In genomic region chr3:71064976-71065763, GRCh38 we compare ENCODE assay signal across 8 cellular contexts.
DNase-seq lines count a peak whose midpoint lies in the region; ATAC-seq lines count a peak whose summit lies in the region.

No MANE protein-coding gene starts in this region.

- no peak overlapping the region for H3K23ac ChIP-seq in mesendoderm (ENCODE audit: low read length)

- H2AK5ac ChIP-seq in mesendoderm (ENCODE audit: low read length): no peak overlapping the region

- H4K5ac ChIP-seq in mesendoderm (ENCODE audit: low read length): no peak overlapping the region

- POLR2A ChIA-PET in activated CD4-positive, alpha-beta memory T cell treated with anti-CD3 and anti-CD28 coated beads for 36 hours (lab: Charles Lee): interaction anchor here (0.9 to 6.9 kb wide), 15 partner anchors 8 to 518 kb away, joined by 3 to 35 read pairs (median 4); partner anchors contain the start of gene FOXP1

- H3K27me3 Mint-ChIP-seq in activated CD4-positive, alpha-beta memory T cell treated with anti-CD3 and anti-CD28 coated beads for 36 hours: no peaks in the 10 kb centered on the region

- H3K9ac ChIP-seq in mesendoderm (ENCODE audit: low read length): peak overlapping the region; percentile 71

- H3K79me1 ChIP-seq in mesendoderm (ENCODE audit: low read length): no peaks in the 10 kb centered on the region

- H3K4me1 ChIP-seq in mesendoderm (ENCODE audit: control insufficient read depth, low read depth, low read length): no peaks in the 10 kb centered on the region

- H3K27ac ChIP-seq in mesendoderm (ENCODE audit: low read depth, low read length): peak overlapping the region; percentile 90

- intact Hi-C loops in activated CD4-positive, alpha-beta memory T cell treated with anti-CD3 and anti-CD28 coated beads for 36 hours (cut with micrococcal nuclease): loop anchor here (1.0 to 10.0 kb wide), 7 partner anchors 161 to 1983 kb away; partner anchors contain the start of genes ARL6IP5 and UBA3

- H3K27ac Mint-ChIP-seq in activated CD4-positive, alpha-beta memory T cell treated with anti-CD3 and anti-CD28 coated beads for 36 hours: peak overlapping the region; percentile 96

- peak overlapping the region; percentile 10 for H2BK120ac ChIP-seq in mesendoderm (ENCODE audit: low read depth, low read length)

- no peaks in the 10 kb centered on the region for H3K36me3 ChIP-seq in mesendoderm (ENCODE audit: control insufficient read depth, insufficient read depth, low read length)

- ATAC-seq in GM21367 (IDR thresholded peaks at IDR 0.05; ENCODE audit: unreplicated experiment): peak; percentile 13

- peak; percentile 35 for DNase-seq in AG08396 (ENCODE audit: low spot score)
- DNase-seq in NCI-H1092 treated with DMSO at 0.1 percent for 48 hours (lab: John Stamatoyannopoulos, UW): peak; percentile 48
- DNase-seq in activated CD4-positive, alpha-beta memory T cell treated with anti-CD3 and anti-CD28 coated beads for 36 hours: peak; percentile 64
- peak; percentile 67 for DNase-seq in effector CD8-positive, alpha-beta T cell (lab: John Stamatoyannopoulos, UW)
- peak; percentile 76 for DNase-seq in mesendoderm
- peak; percentile 45 for DNase-seq in stimulated activated CD8-positive, alpha-beta memory T cell treated with anti-CD3 and anti-CD28 coated beads, Interleukin-4, amount 100 ng/mL, for 24 hours (ENCODE audit: low read depth)
- no peak for DNase-seq in SW480 (ENCODE audit: low spot score)

- H2BK5ac ChIP-seq in mesendoderm (ENCODE audit: low read length): no peak overlapping the region

- WGBS in mesendoderm (ENCODE audit: extremely low coverage, insufficient coverage, low lambda C conversion rate): no CpG with 5 or more reads among the region's 79 CpGs

- H3K4me2 ChIP-seq in mesendoderm (ENCODE audit: low read length): peak overlapping the region; percentile 92

- H3K27me3 ChIP-seq in mesendoderm (ENCODE audit: insufficient read depth, low read length, poor library complexity): no peaks in the 10 kb centered on the region

- CTCF ChIA-PET in activated CD4-positive, alpha-beta memory T cell treated with anti-CD3 and anti-CD28 coated beads for 36 hours (lab: Charles Lee): interaction anchor here (1.3 kb wide), 1 partner anchor 15 kb away, joined by 3 read pairs; no protein-coding TSS in a partner anchor

- H4K8ac ChIP-seq in mesendoderm (ENCODE audit: low read depth, low read length): no peak overlapping the region

- peak overlapping the region; percentile 83 for H3K4me3 Mint-ChIP-seq in activated CD4-positive, alpha-beta memory T cell treated with anti-CD3 and anti-CD28 coated beads for 36 hours

- peak overlapping the region; percentile 20 for H3K4ac ChIP-seq in mesendoderm (ENCODE audit: low read depth, low read length)

- H3K36me3 Mint-ChIP-seq in activated CD4-positive, alpha-beta memory T cell treated with anti-CD3 and anti-CD28 coated beads for 36 hours: peaks cover 3% of the 10 kb centered on the region

- H3K4me3 ChIP-seq in mesendoderm (ENCODE audit: low read length): peak overlapping the region; percentile 56

- H3K4me1 Mint-ChIP-seq in activated CD4-positive, alpha-beta memory T cell treated with anti-CD3 and anti-CD28 coated beads for 36 hours (ENCODE audit: low read depth): peaks cover 64% of the 10 kb centered on the region

- H3K9me3 Mint-ChIP-seq in activated CD4-positive, alpha-beta memory T cell treated with anti-CD3 and anti-CD28 coated beads for 36 hours: no peaks in the 10 kb centered on the region

- H3K18ac ChIP-seq in mesendoderm (ENCODE audit: low read length): peak overlapping the region; percentile 53

- H3K56ac ChIP-seq in mesendoderm (ENCODE audit: low read length): peak overlapping the region; percentile 82

- no peaks in the 10 kb centered on the region for H3K79me2 ChIP-seq in mesendoderm (ENCODE audit: control insufficient read depth, insufficient read depth, low read length)

- H2BK15ac ChIP-seq in mesendoderm (replicated peaks; ENCODE audit: low read depth): no peak overlapping the region
